In genomic region chr1:175338447-175339135, GRCh38 we compare ENCODE assay signal across 8 cellular contexts.
DNase-seq lines count a peak whose midpoint lies in the region; ATAC-seq and TF ChIP-seq lines count a peak whose summit lies in the region.

No MANE protein-coding gene starts in this region.

- peaks cover 15% of the 10 kb centered on the region for H3K27me3 Mint-ChIP-seq in activated CD4-positive, alpha-beta T cell treated with anti-CD3 and anti-CD28 coated beads for 36 hours

- H3K27ac ChIP-seq in uterus (no peak overlapping the region), substantia nigra (ENCODE audit: low read depth, low read length, poor library complexity, severe bottlenecking) (no peak overlapping the region)

- ATAC-seq in activated CD4-positive, alpha-beta T cell treated with anti-CD3 and anti-CD28 coated beads for 36 hours, result peak; percentile 97

- H3K27ac Mint-ChIP-seq in activated CD4-positive, alpha-beta T cell treated with anti-CD3 and anti-CD28 coated beads for 36 hours, result no peak overlapping the region

- no peak overlapping the region for H3K4me3 Mint-ChIP-seq in activated CD4-positive, alpha-beta T cell treated with anti-CD3 and anti-CD28 coated beads for 36 hours

- no peak overlapping the region for H3K4me3 ChIP-seq in epithelial cell of esophagus (ENCODE audit: low read length)
- no peak overlapping the region for H3K4me3 ChIP-seq in uterus

- H3K36me3 ChIP-seq in uterus, result no peaks in the 10 kb centered on the region

- POLR2A ChIA-PET in activated CD4-positive, alpha-beta T cell treated with anti-CD3 and anti-CD28 coated beads for 36 hours (lab: Charles Lee), result no interaction called here

- H3K36me3 Mint-ChIP-seq in activated CD4-positive, alpha-beta T cell treated with anti-CD3 and anti-CD28 coated beads for 36 hours (ENCODE audit: low read depth), result no peaks in the 10 kb centered on the region

- no peaks in the 10 kb centered on the region for H3K27me3 ChIP-seq in uterus

- H3K9me3 ChIP-seq in uterus, result no peaks in the 10 kb centered on the region

- CTCF ChIA-PET in activated CD4-positive, alpha-beta T cell treated with anti-CD3 and anti-CD28 coated beads for 36 hours (lab: Charles Lee), result interaction anchor here (0.6 to 6.1 kb wide), 22 partner anchors 8 to 1118 kb away, joined by 3 to 51 read pairs (median 4); no protein-coding TSS in a partner anchor

- peak; percentile 2 to 22 for DNase-seq in AML-193 (lab: John Stamatoyannopoulos, UW)
- DNase-seq in GM19240 (ENCODE audit: insufficient read length, low spot score), result peak; percentile 28
- peak; percentile 45 for DNase-seq in HuH-7 (ENCODE audit: low spot score)
- DNase-seq in activated CD4-positive, alpha-beta T cell treated with anti-CD3 and anti-CD28 coated beads for 36 hours, result peak; percentile 82
- DNase-seq in epithelial cell of esophagus (ENCODE audit: low read depth), result peak; percentile 33
- peak; percentile 24 to 51 (median 50) for DNase-seq in stimulated activated CD4-positive, alpha-beta T cell treated with anti-CD3 and anti-CD28 coated beads, Interleukin-1b, Interleukin-23, amount 100 ng/mL, for 24 hours (ENCODE audit: low read depth in 4 of 4, low spot score in 1 of 4)
- DNase-seq in uterus, result no peak
- DNase-seq in substantia nigra (lab: John Stamatoyannopoulos, UW), result no peak

- H3K9me3 Mint-ChIP-seq in activated CD4-positive, alpha-beta T cell treated with anti-CD3 and anti-CD28 coated beads for 36 hours (ENCODE audit: low read depth), result no peaks in the 10 kb centered on the region

- TF ChIP-seq CTCF in epithelial cell of esophagus (IDR thresholded peaks at IDR 0.05; ENCODE audit: insufficient read depth, low read depth, low read length, missing control alignments) (peak; percentile 39), uterus (IDR thresholded peaks at IDR 0.05) (no peak)

- intact Hi-C loops in activated CD4-positive, alpha-beta T cell treated with anti-CD3 and anti-CD28 coated beads for 36 hours (cut with DNase I, micrococcal nuclease), result loop anchor here in 1 of 2 experiments (5.0 kb wide), 1 partner anchor 186 kb away; no protein-coding TSS in a partner anchor
- intact Hi-C loops in uterus (cut with DNase I; ENCODE audit: low total_unique reads), result no loop called here

- H3K4me1 ChIP-seq in uterus, result no peaks in the 10 kb centered on the region

- peaks cover 3% of the 10 kb centered on the region for H3K4me1 Mint-ChIP-seq in activated CD4-positive, alpha-beta T cell treated with anti-CD3 and anti-CD28 coated beads for 36 hours

- TF ChIP-seq POLR2A in uterus (IDR thresholded peaks at IDR 0.05), result no peak

Comparison
In these comparisons a context has a peak if more than half of its experiments do, and no peak if none do; other contexts are left out.
1. DNase-seq: peak in AML-193 (2 of 2), GM19240 (single experiment), HuH-7 (single experiment), activated CD4-positive, alpha-beta T cell treated with anti-CD3 and anti-CD28 coated beads for 36 hours (single experiment), epithelial cell of esophagus (single experiment) and stimulated activated CD4-positive, alpha-beta T cell treated with anti-CD3 and anti-CD28 coated beads, Interleukin-1b, Interleukin-23, amount 100 ng/mL, for 24 hours (4 of 4); none in uterus (0 of 2) and substantia nigra (0 of 49).